Comparison of ENCODE assay signal across 8 cellular contexts in genomic region chr12:53324113-53324778, GRCh38. TPM values are rescaled to one million over a fixed set of nuclear protein-coding genes. Genes with fewer than 3 reads are reported as not detected.
DNase-seq lines count a peak whose midpoint lies in the region; ATAC-seq and TF ChIP-seq lines count a peak whose summit lies in the region.

No MANE protein-coding gene starts in this region.

- H3K4me1 ChIP-seq in CD4-positive, CD25-positive, alpha-beta regulatory T cell (ENCODE audit: control insufficient read depth, insufficient read depth, low read length, poor library complexity, severe bottlenecking) = peaks cover 47% of the 10 kb centered on the region
- H3K4me1 ChIP-seq in GM23338 (ENCODE audit: insufficient read depth) (peaks cover 29% of the 10 kb centered on the region), Panc1 (ENCODE audit: control insufficient read depth, insufficient read depth, low read length) (peaks cover 20% of the 10 kb centered on the region), right atrium auricular region (peaks cover 0 to 38% of the 10 kb centered on the region in 2 donors)

- no peaks in the 10 kb centered on the region for H3K9me3 Mint-ChIP-seq in CD4-positive, CD25-positive, alpha-beta regulatory T cell
- no peaks in the 10 kb centered on the region; the same call in 2 of the 3 replicates for H3K9me3 Mint-ChIP-seq in GM23338

- peaks cover 7% of the 10 kb centered on the region for H3K27me3 Mint-ChIP-seq in CD4-positive, CD25-positive, alpha-beta regulatory T cell
- H3K27me3 Mint-ChIP-seq in GM23338 (ENCODE audit: insufficient read depth, low read depth, poor library complexity) = peaks cover 63% of the 10 kb centered on the region

- H3K4me2 ChIP-seq in GM23338 = peak overlapping the region; percentile 85

- no TSS peak for BruUV-seq in Panc1 (replicated peaks; lab: Mats Ljungman, UMichigan)

- no peaks in the 10 kb centered on the region for H3K27me3 ChIP-seq in CD4-positive, CD25-positive, alpha-beta regulatory T cell (ENCODE audit: control insufficient read depth, insufficient read depth, low read length)
- H3K27me3 ChIP-seq in GM23338 (ENCODE audit: insufficient read depth) (peaks cover 71% of the 10 kb centered on the region), Panc1 (ENCODE audit: control insufficient read depth, insufficient read depth, low read length) (no peaks in the 10 kb centered on the region), right atrium auricular region (no peaks in the 10 kb centered on the region)

- in situ Hi-C loops in Panc1 (cut with HindIII; ENCODE audit: low pct_unique_long_range_greater_than_20kb, low sequenced_read_pairs) = no loop called here

- peak overlapping the region; percentile 94 to 98 (median 97) for H3K27ac Mint-ChIP-seq in CD4-positive, CD25-positive, alpha-beta regulatory T cell
- H3K27ac Mint-ChIP-seq in GM23338 = no peak overlapping the region

- H3K36me3 ChIP-seq in CD4-positive, CD25-positive, alpha-beta regulatory T cell (ENCODE audit: control insufficient read depth, insufficient read depth, low read length) = no peaks in the 10 kb centered on the region
- H3K36me3 ChIP-seq in GM23338 (ENCODE audit: insufficient read depth) = no peaks in the 10 kb centered on the region; the same call in 1 of the 2 replicates
- H3K36me3 ChIP-seq in Panc1 (ENCODE audit: control insufficient read depth, insufficient read depth, low read length) = no peaks in the 10 kb centered on the region
- peaks cover under 1% of the 10 kb centered on the region for H3K36me3 ChIP-seq in right atrium auricular region

- no peaks in the 10 kb centered on the region for H3K9me3 ChIP-seq in CD4-positive, CD25-positive, alpha-beta regulatory T cell (ENCODE audit: control insufficient read depth in 2 of 2, low read length in 2 of 2)
- H3K9me3 ChIP-seq in Panc1 (ENCODE audit: control insufficient read depth, insufficient read depth, low read depth, low read length) = no peaks in the 10 kb centered on the region
- no peaks in the 10 kb centered on the region for H3K9me3 ChIP-seq in right atrium auricular region

- POLR2A ChIA-PET in Panc1 (lab: Charles Lee) = interaction anchor here (0.6 kb wide), 1 partner anchor 222 kb away, joined by 4 read pairs; no protein-coding TSS in a partner anchor

- peak overlapping the region; percentile 92 to 99 (median 96) for H3K4me3 Mint-ChIP-seq in CD4-positive, CD25-positive, alpha-beta regulatory T cell
- H3K4me3 Mint-ChIP-seq in GM23338 = peak overlapping the region; percentile 75

- peaks cover 8 to 47% (median 37%) of the 10 kb centered on the region in 4 donors for H3K4me1 Mint-ChIP-seq in CD4-positive, CD25-positive, alpha-beta regulatory T cell
- peaks cover 29% of the 10 kb centered on the region for H3K4me1 Mint-ChIP-seq in GM23338

- peak overlapping the region; percentile 77 for H3K4me3 ChIP-seq in CD4-positive, CD25-positive, alpha-beta regulatory T cell (ENCODE audit: low read depth, low read length)
- H3K4me3 ChIP-seq in GM23338 (peak overlapping the region; percentile 85), Panc1 (ENCODE audit: low read depth in 2 of 2, low read length in 2 of 2) (peak overlapping the region; percentile 63), right atrium auricular region (peak overlapping the region; percentile 67 to 80), skin epidermis (peak overlapping the region; percentile 41 to 64 (median 54))

- H2AFZ ChIP-seq in GM23338 = peak overlapping the region; percentile 98

- H3K27ac ChIP-seq in CD4-positive, CD25-positive, alpha-beta regulatory T cell (ENCODE audit: insufficient read depth, low read length, poor library complexity, severe bottlenecking) = peak overlapping the region; percentile 85
- H3K27ac ChIP-seq in GM23338 (ENCODE audit: low read depth) (no peak overlapping the region), Panc1 (ENCODE audit: low read length) (peak overlapping the region; percentile 87), right atrium auricular region (peak overlapping the region; percentile 89 to 95), skin epidermis (peak overlapping the region; percentile 51 to 97 (median 90))

- peaks cover 16% of the 10 kb centered on the region for H3F3A ChIP-seq in GM23338 (replicated peaks; ENCODE audit: low read depth)

- CTCF ChIA-PET in Panc1 (lab: Charles Lee) = interaction anchor here (0.7 to 2.6 kb wide), 4 partner anchors 21 to 185 kb away, joined by 3 to 30 read pairs (median 8); no protein-coding TSS in a partner anchor

- intact Hi-C loops in Panc1 (cut with micrococcal nuclease; ENCODE audit: unreplicated experiment) = loop anchor here (5.0 kb wide), 1 partner anchor 183 kb away; the partner anchor contains the start of gene NPFF

- peak; percentile 31 to 35 for ATAC-seq in CD4-positive, CD25-positive, alpha-beta regulatory T cell (ENCODE audit: low read depth in 2 of 2)
- ATAC-seq in GM23338 (no peak), Panc1 (peak; percentile 24)

- H3K79me2 ChIP-seq in GM23338 (replicated peaks; ENCODE audit: insufficient read depth) = no peaks in the 10 kb centered on the region

- H3K36me3 Mint-ChIP-seq in CD4-positive, CD25-positive, alpha-beta regulatory T cell = no peaks in the 10 kb centered on the region
- H3K36me3 Mint-ChIP-seq in GM23338 (ENCODE audit: low read depth) = peaks cover 4% of the 10 kb centered on the region

- no peaks in the 10 kb centered on the region for H4K20me1 ChIP-seq in GM23338 (replicated peaks; ENCODE audit: insufficient read depth)

- peak; percentile 27 to 87 (median 69) for DNase-seq in CD4-positive, CD25-positive, alpha-beta regulatory T cell
- DNase-seq in GM23338 (ENCODE audit: low spot score) (peak; percentile 58), Panc1 (ENCODE audit: low read depth, low spot score) (no peak), activated gamma-delta T cell treated with Interleukin-2 at 50 U/mL for 16 hours (peak; percentile 53), right atrium auricular region (ENCODE audit: low spot score) (no peak), HuH-7.5 (ENCODE audit: low spot score) (no peak), NCI-H524 (lab: John Stamatoyannopoulos, UW) (no peak)

- TF ChIP-seq CTCF in GM23338 (conservative IDR thresholded peaks at IDR 0.05; ENCODE audit: low read depth in 2 of 2) (no peak), Panc1 (IDR thresholded peaks at IDR 0.05) (no peak), right atrium auricular region (IDR thresholded peaks at IDR 0.05) (no peak)

- H3K9me2 ChIP-seq in GM23338 (ENCODE audit: insufficient read depth) = no peaks in the 10 kb centered on the region

RNA-seq across cellular contexts. Expression of gene AAAS, which starts 2.8 kb away (rescaled TPM):
- total RNA-seq in CD4-positive, CD25-positive, alpha-beta regulatory T cell = 36.8 TPM
- polyA plus RNA-seq in CD4-positive, CD25-positive, alpha-beta regulatory T cell = 10 to 100 TPM; 34.0 to 45.9 (median 37.8) TPM
- total RNA-seq in GM23338 (2014; rRNA removed; shearing (Covaris generic)) = 77.7 and 81.7 TPM in 2 replicates
- polyA plus RNA-seq in GM23338 (2016; fragmentation: Nextera tagmentation; extraction: Ambion mirVana) = 36.7 and 40.4 TPM in 2 replicates
- total RNA-seq in Panc1 (2021; ENCODE audit: unreplicated experiment) (77.7 TPM), right atrium auricular region (10 to 100 TPM; 30.4 to 30.8 TPM)
- polyA plus RNA-seq in Panc1 (2012; ENCODE audit: insufficient read length) = 54.8 TPM

RNA-seq across cellular contexts. Expression of gene SP7, which starts 11.9 kb away (rescaled TPM):
- total RNA-seq in CD4-positive, CD25-positive, alpha-beta regulatory T cell = not detected
- under 1 TPM in 1 of 4 donors, not detected in 3; 0.07 TPM for polyA plus RNA-seq in CD4-positive, CD25-positive, alpha-beta regulatory T cell
- 0.04 and 0.17 TPM in 2 replicates for total RNA-seq in GM23338 (2014; rRNA removed; shearing (Covaris generic))
- 0.16 TPM in 1 of 2 replicates, not detected in the other for polyA plus RNA-seq in GM23338 (2016; fragmentation: Nextera tagmentation; extraction: Ambion mirVana)
- total RNA-seq in Panc1 (2021; ENCODE audit: unreplicated experiment) (not detected), right atrium auricular region (not detected)
- not detected for polyA plus RNA-seq in Panc1 (2012; ENCODE audit: insufficient read length)

RNA-seq across cellular contexts. Expression of gene MYG1, which starts 24.8 kb away (rescaled TPM):
- 33.9 TPM for total RNA-seq in CD4-positive, CD25-positive, alpha-beta regulatory T cell
- polyA plus RNA-seq in CD4-positive, CD25-positive, alpha-beta regulatory T cell = 10 to 100 TPM; 85.0 to 98.1 (median 94.4) TPM
- 65.0 and 66.5 TPM in 2 replicates for total RNA-seq in GM23338 (2014; rRNA removed; shearing (Covaris generic))
- polyA plus RNA-seq in GM23338 (2016; fragmentation: Nextera tagmentation; extraction: Ambion mirVana) = 94.2 and 100.0 TPM in 2 replicates
- total RNA-seq in Panc1 (2021; ENCODE audit: unreplicated experiment) (77.4 TPM), right atrium auricular region (10 to 100 TPM; 26.9 to 28.3 TPM)
- polyA plus RNA-seq in Panc1 (2012; ENCODE audit: insufficient read length) = 79.4 TPM

RNA-seq across cellular contexts. Expression of gene PFDN5, which starts 28.9 kb away (rescaled TPM):
- 506 TPM for total RNA-seq in CD4-positive, CD25-positive, alpha-beta regulatory T cell
- polyA plus RNA-seq in CD4-positive, CD25-positive, alpha-beta regulatory T cell = 1,000 to 10,000 TPM; 1,352 to 1,800 (median 1,601) TPM
- 199 and 225 TPM in 2 replicates for total RNA-seq in GM23338 (2014; rRNA removed; shearing (Covaris generic))
- 567 and 586 TPM in 2 replicates for polyA plus RNA-seq in GM23338 (2016; fragmentation: Nextera tagmentation; extraction: Ambion mirVana)
- 340 TPM for total RNA-seq in Panc1 (2021; ENCODE audit: unreplicated experiment)
- polyA plus RNA-seq in Panc1 (2012; ENCODE audit: insufficient read length) = 383 TPM
- total RNA-seq in right atrium auricular region = 100 to 1,000 TPM; 416 to 549 TPM

RNA-seq across cellular contexts. Expression of gene SP1, which starts 55.7 kb away (rescaled TPM):
- 79.0 TPM for total RNA-seq in CD4-positive, CD25-positive, alpha-beta regulatory T cell
- polyA plus RNA-seq in CD4-positive, CD25-positive, alpha-beta regulatory T cell = 1 to 10 TPM; 8.1 to 9.3 (median 8.2) TPM
- total RNA-seq in GM23338 (2014; rRNA removed; shearing (Covaris generic)) = 68.4 and 73.3 TPM in 2 replicates
- polyA plus RNA-seq in GM23338 (2016; fragmentation: Nextera tagmentation; extraction: Ambion mirVana) = 10.6 and 11.1 TPM in 2 replicates
- total RNA-seq in Panc1 (2021; ENCODE audit: unreplicated experiment) (81.0 TPM), right atrium auricular region (10 to 100 TPM; 21.2 to 36.6 TPM)
- polyA plus RNA-seq in Panc1 (2012; ENCODE audit: insufficient read length) = 33.6 TPM

Comparison
In these comparisons a context has a peak if more than half of its experiments do, and no peak if none do; other contexts are left out.
1. DNase-seq: peak in CD4-positive, CD25-positive, alpha-beta regulatory T cell (3 of 3), GM23338 (single experiment) and activated gamma-delta T cell treated with Interleukin-2 at 50 U/mL for 16 hours (single experiment); none in Panc1 (single experiment), right atrium auricular region (single experiment), HuH-7.5 (single experiment) and NCI-H524 (0 of 2).
2. Peak in every context shown above with its lines, with median percentiles within 50 percentile points of each other: H3K4me3 ChIP-seq.